8 cellular contexts compared by ENCODE assay signal in genomic region chr3:172711457-172711800, GRCh38.
DNase-seq lines count a peak whose midpoint lies in the region; ATAC-seq and TF ChIP-seq lines count a peak whose summit lies in the region.

No MANE protein-coding gene starts in this region.

- H3K27me3 ChIP-seq in mucosa of rectum (ENCODE audit: control insufficient read depth in 2 of 2, insufficient read depth in 2 of 2, low read length in 2 of 2): no peaks in the 10 kb centered on the region

- no peak for ATAC-seq in stimulated activated naive CD8-positive, alpha-beta T cell treated with anti-CD3 and anti-CD28 coated beads, Interleukin-15, Interleukin-2, amounts not matched to agents 100 U/mL and 50 U/mL, for 24 hours
- ATAC-seq in HG02973 (IDR thresholded peaks at IDR 0.05; ENCODE audit: unreplicated experiment) (no peak), GM21825 (IDR thresholded peaks at IDR 0.05; ENCODE audit: unreplicated experiment) (no peak), HG02759 (IDR thresholded peaks at IDR 0.05; ENCODE audit: unreplicated experiment) (no peak)

- peak overlapping the region; percentile 90 for H3K4me3 Mint-ChIP-seq in stimulated activated naive CD8-positive, alpha-beta T cell treated with anti-CD3 and anti-CD28 coated beads, Interleukin-15, Interleukin-2, amounts not matched to agents 100 ng/mL and 50 ng/mL, for 24 hours

- H3K4me3 ChIP-seq in cardiac fibroblast (replicated peaks in 1 of 2; ENCODE audit: low read depth in 2 of 2, low read length in 2 of 2) (peak overlapping the region; percentile 75 to 85), mucosa of rectum (ENCODE audit: low read length in 2 of 2) (peak overlapping the region; percentile 89 to 97)

- no peak for DNase-seq in stimulated activated naive CD8-positive, alpha-beta T cell treated with anti-CD3 and anti-CD28 coated beads, Interleukin-15, Interleukin-2, amounts not matched to agents 100 U/mL and 50 U/mL, for 24 hours
- peak; percentile 80 to 91 for DNase-seq in NOMO-1 (lab: John Stamatoyannopoulos, UW; ENCODE audit: unreplicated experiment in 2 of 2)
- no peak for DNase-seq in cardiac fibroblast (ENCODE audit: low read depth in 2 of 2)

- H3K27me3 Mint-ChIP-seq in stimulated activated naive CD8-positive, alpha-beta T cell treated with anti-CD3 and anti-CD28 coated beads, Interleukin-15, Interleukin-2, amounts not matched to agents 100 ng/mL and 50 ng/mL, for 24 hours: no peaks in the 10 kb centered on the region

- H3K27ac ChIP-seq in mucosa of rectum (ENCODE audit: low read depth in 2 of 2, low read length in 2 of 2): peak overlapping the region; percentile 87 to 90

- no peaks in the 10 kb centered on the region for H3K9me3 Mint-ChIP-seq in stimulated activated naive CD8-positive, alpha-beta T cell treated with anti-CD3 and anti-CD28 coated beads, Interleukin-15, Interleukin-2, amounts not matched to agents 100 ng/mL and 50 ng/mL, for 24 hours

- no peaks in the 10 kb centered on the region for H3K36me3 ChIP-seq in mucosa of rectum (ENCODE audit: control insufficient read depth in 2 of 2, insufficient read depth in 2 of 2, low read length in 2 of 2)

- peak overlapping the region; percentile 80 for H3K27ac Mint-ChIP-seq in stimulated activated naive CD8-positive, alpha-beta T cell treated with anti-CD3 and anti-CD28 coated beads, Interleukin-15, Interleukin-2, amounts not matched to agents 100 ng/mL and 50 ng/mL, for 24 hours

- no peaks in the 10 kb centered on the region for H3K9me3 ChIP-seq in mucosa of rectum (ENCODE audit: control insufficient read depth in 2 of 2, low read length in 2 of 2)

- peaks cover 21% of the 10 kb centered on the region for H3K4me1 Mint-ChIP-seq in stimulated activated naive CD8-positive, alpha-beta T cell treated with anti-CD3 and anti-CD28 coated beads, Interleukin-15, Interleukin-2, amounts not matched to agents 100 ng/mL and 50 ng/mL, for 24 hours (ENCODE audit: low read depth)

- peak overlapping the region; percentile 84 to 90 for H3K9ac ChIP-seq in mucosa of rectum (ENCODE audit: low read depth in 1 of 2, low read length in 2 of 2)

- TF ChIP-seq CTCF in cardiac fibroblast (IDR thresholded peaks at IDR 0.05; ENCODE audit: low read depth, low read length): no peak

- H3K36me3 Mint-ChIP-seq in stimulated activated naive CD8-positive, alpha-beta T cell treated with anti-CD3 and anti-CD28 coated beads, Interleukin-15, Interleukin-2, amounts not matched to agents 100 ng/mL and 50 ng/mL, for 24 hours (ENCODE audit: low read depth): no peaks in the 10 kb centered on the region

- peaks cover 9 to 14% of the 10 kb centered on the region in 2 donors for H3K4me1 ChIP-seq in mucosa of rectum (ENCODE audit: control insufficient read depth in 2 of 2, insufficient read depth in 2 of 2, low read length in 2 of 2)

Comparison
In these comparisons a context has a peak if more than half of its experiments do, and no peak if none do; other contexts are left out.
1. DNase-seq: peak in NOMO-1 (2 of 2); none in stimulated activated naive CD8-positive, alpha-beta T cell treated with anti-CD3 and anti-CD28 coated beads, Interleukin-15, Interleukin-2, amounts not matched to agents 100 U/mL and 50 U/mL, for 24 hours (single experiment) and cardiac fibroblast (0 of 2).